ENCODE assay signal across 1 cellular context in the genomic region with DNA sequence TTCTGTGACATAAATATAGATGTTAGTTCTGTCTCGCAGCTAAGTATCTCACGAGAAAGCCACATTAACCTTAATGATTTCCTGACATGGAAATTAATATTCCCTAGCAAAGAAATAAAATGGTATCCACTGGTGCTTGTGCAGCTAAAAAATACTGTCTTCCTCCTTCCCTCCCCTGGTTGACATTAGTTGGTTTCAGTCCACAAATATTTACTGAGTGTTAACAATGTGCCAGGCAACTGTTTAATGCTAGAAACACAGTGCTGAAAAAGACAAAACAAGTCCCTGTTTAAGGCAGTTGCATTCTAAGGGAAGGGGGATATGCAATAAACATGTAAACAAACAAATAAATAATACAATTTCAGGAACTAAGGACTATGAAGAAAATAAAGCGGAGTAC.
TF ChIP-seq lines count a peak whose summit lies in the region.

No MANE protein-coding gene starts in this region.

TF ChIP-seq in GM23338, 12 proteins besides CTCF, POLR2A, EP300 and RAD21:
- TF ChIP-seq, protein P1, sequence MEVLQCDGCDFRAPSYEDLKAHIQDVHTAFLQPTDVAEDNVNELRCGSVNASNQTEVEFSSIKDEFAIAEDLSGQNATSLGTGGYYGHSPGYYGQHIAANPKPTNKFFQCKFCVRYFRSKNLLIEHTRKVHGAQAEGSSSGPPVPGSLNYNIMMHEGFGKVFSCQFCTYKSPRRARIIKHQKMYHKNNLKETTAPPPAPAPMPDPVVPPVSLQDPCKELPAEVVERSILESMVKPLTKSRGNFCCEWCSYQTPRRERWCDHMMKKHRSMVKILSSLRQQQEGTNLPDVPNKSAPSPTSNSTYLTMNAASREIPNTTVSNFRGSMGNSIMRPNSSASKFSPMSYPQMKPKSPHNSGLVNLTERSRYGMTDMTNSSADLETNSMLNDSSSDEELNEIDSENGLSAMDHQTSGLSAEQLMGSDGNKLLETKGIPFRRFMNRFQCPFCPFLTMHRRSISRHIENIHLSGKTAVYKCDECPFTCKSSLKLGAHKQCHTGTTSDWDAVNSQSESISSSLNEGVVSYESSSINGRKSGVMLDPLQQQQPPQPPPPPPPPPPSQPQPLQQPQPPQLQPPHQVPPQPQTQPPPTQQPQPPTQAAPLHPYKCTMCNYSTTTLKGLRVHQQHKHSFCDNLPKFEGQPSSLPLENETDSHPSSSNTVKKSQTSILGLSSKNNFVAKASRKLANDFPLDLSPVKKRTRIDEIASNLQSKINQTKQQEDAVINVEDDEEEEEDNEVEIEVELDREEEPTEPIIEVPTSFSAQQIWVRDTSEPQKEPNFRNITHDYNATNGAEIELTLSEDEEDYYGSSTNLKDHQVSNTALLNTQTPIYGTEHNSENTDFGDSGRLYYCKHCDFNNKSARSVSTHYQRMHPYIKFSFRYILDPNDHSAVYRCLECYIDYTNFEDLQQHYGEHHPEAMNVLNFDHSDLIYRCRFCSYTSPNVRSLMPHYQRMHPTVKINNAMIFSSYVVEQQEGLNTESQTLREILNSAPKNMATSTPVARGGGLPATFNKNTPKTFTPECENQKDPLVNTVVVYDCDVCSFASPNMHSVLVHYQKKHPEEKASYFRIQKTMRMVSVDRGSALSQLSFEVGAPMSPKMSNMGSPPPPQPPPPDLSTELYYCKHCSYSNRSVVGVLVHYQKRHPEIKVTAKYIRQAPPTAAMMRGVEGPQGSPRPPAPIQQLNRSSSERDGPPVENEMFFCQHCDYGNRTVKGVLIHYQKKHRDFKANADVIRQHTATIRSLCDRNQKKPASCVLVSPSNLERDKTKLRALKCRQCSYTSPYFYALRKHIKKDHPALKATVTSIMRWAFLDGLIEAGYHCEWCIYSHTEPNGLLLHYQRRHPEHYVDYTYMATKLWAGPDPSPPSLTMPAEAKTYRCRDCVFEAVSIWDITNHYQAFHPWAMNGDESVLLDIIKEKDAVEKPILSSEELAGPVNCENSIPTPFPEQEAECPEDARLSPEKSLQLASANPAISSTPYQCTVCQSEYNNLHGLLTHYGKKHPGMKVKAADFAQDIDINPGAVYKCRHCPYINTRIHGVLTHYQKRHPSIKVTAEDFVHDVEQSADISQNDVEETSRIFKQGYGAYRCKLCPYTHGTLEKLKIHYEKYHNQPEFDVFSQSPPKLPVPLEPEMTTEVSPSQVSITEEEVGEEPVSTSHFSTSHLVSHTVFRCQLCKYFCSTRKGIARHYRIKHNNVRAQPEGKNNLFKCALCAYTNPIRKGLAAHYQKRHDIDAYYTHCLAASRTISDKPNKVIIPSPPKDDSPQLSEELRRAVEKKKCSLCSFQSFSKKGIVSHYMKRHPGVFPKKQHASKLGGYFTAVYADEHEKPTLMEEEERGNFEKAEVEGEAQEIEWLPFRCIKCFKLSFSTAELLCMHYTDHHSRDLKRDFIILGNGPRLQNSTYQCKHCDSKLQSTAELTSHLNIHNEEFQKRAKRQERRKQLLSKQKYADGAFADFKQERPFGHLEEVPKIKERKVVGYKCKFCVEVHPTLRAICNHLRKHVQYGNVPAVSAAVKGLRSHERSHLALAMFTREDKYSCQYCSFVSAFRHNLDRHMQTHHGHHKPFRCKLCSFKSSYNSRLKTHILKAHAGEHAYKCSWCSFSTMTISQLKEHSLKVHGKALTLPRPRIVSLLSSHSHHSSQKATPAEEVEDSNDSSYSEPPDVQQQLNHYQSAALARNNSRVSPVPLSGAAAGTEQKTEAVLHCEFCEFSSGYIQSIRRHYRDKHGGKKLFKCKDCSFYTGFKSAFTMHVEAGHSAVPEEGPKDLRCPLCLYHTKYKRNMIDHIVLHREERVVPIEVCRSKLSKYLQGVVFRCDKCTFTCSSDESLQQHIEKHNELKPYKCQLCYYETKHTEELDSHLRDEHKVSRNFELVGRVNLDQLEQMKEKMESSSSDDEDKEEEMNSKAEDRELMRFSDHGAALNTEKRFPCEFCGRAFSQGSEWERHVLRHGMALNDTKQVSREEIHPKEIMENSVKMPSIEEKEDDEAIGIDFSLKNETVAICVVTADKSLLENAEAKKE (CRISPR knock-in tag; IDR thresholded peaks at IDR 0.05), result no peak
- no peak for TF ChIP-seq JUNB (IDR thresholded peaks at IDR 0.05; ENCODE audit: unreplicated experiment)
- TF ChIP-seq ZNF331 (CRISPR knock-in tag; IDR thresholded peaks at IDR 0.05; ENCODE audit: low read depth), result no peak
- no peak for TF ChIP-seq NANOG (IDR thresholded peaks at IDR 0.05; ENCODE audit: borderline replicate concordance)
- TF ChIP-seq EZH2phosphoT487 (IDR thresholded peaks at IDR 0.05; ENCODE audit: unreplicated experiment), result no peak
- TF ChIP-seq, protein P2, sequence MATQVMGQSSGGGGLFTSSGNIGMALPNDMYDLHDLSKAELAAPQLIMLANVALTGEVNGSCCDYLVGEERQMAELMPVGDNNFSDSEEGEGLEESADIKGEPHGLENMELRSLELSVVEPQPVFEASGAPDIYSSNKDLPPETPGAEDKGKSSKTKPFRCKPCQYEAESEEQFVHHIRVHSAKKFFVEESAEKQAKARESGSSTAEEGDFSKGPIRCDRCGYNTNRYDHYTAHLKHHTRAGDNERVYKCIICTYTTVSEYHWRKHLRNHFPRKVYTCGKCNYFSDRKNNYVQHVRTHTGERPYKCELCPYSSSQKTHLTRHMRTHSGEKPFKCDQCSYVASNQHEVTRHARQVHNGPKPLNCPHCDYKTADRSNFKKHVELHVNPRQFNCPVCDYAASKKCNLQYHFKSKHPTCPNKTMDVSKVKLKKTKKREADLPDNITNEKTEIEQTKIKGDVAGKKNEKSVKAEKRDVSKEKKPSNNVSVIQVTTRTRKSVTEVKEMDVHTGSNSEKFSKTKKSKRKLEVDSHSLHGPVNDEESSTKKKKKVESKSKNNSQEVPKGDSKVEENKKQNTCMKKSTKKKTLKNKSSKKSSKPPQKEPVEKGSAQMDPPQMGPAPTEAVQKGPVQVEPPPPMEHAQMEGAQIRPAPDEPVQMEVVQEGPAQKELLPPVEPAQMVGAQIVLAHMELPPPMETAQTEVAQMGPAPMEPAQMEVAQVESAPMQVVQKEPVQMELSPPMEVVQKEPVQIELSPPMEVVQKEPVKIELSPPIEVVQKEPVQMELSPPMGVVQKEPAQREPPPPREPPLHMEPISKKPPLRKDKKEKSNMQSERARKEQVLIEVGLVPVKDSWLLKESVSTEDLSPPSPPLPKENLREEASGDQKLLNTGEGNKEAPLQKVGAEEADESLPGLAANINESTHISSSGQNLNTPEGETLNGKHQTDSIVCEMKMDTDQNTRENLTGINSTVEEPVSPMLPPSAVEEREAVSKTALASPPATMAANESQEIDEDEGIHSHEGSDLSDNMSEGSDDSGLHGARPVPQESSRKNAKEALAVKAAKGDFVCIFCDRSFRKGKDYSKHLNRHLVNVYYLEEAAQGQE (IDR thresholded peaks at IDR 0.05; ENCODE audit: unreplicated experiment), result no peak
- TF ChIP-seq STAT1 (IDR thresholded peaks at IDR 0.05; ENCODE audit: unreplicated experiment), result no peak
- TF ChIP-seq POLR2AphosphoS5 (IDR thresholded peaks at IDR 0.05; ENCODE audit: low read depth), result no peak
- no peak for TF ChIP-seq EZH2 (IDR thresholded peaks at IDR 0.05; ENCODE audit: low read depth, unreplicated experiment)
- TF ChIP-seq ZNF114 (CRISPR knock-in tag; IDR thresholded peaks at IDR 0.05), result no peak
- TF ChIP-seq CREB1 (CRISPR knock-in tag; IDR thresholded peaks at IDR 0.05; ENCODE audit: low read depth), result no peak
- TF ChIP-seq, protein P3, sequence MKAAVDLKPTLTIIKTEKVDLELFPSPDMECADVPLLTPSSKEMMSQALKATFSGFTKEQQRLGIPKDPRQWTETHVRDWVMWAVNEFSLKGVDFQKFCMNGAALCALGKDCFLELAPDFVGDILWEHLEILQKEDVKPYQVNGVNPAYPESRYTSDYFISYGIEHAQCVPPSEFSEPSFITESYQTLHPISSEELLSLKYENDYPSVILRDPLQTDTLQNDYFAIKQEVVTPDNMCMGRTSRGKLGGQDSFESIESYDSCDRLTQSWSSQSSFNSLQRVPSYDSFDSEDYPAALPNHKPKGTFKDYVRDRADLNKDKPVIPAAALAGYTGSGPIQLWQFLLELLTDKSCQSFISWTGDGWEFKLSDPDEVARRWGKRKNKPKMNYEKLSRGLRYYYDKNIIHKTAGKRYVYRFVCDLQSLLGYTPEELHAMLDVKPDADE (IDR thresholded peaks at IDR 0.05), result no peak
